Comparison of ENCODE assay signal across 31 cellular contexts in genomic region chr5:123391009-123391408, GRCh38.
"Had no signal": no experiment of that assay in that cellular context is flagged by ENCODE, and none has a peak within 500 bp of the region (broad histone marks: within the 10 kb centered on the region; RNA-seq: fewer than 3 reads in every experiment).

No MANE protein-coding gene starts in this region.

- H3K27me3 Mint-ChIP-seq: activated CD4-positive, alpha-beta memory T cell treated with anti-CD3 and anti-CD28 coated beads for 36 hours; activated CD4-positive, alpha-beta T cell treated with anti-CD3 and anti-CD28 coated beads for 36 hours; activated CD4-positive, alpha-beta T cell treated with anti-CD3 and anti-CD28 coated beads, Interleukin-2, amount 10 ng/mL, durations not matched to agents 24 days and 14 days; activated CD8-positive, alpha-beta memory T cell treated with anti-CD3 and anti-CD28 coated beads, Interleukin-2, amount 10 ng/mL, durations not matched to agents 7 days and 5 days; activated naive CD4-positive, alpha-beta T cell treated with anti-CD3 and anti-CD28 coated beads, Interleukin-2, amount 10 ng/mL, durations not matched to agents 7 days and 5 days; activated T-cell treated with anti-CD3 and anti-CD28 coated beads, Interleukin-2, amount 50 U/mL, for 24 hours; effector memory CD8-positive, alpha-beta T cell had no signal

- H3K9me3 ChIP-seq: adrenal gland, body of pancreas, esophagus muscularis mucosa, gastrocnemius medialis, heart left ventricle had no signal

- H3K4me1 ChIP-seq: adrenal gland, body of pancreas, esophagus muscularis mucosa, foreskin keratinocyte, gastrocnemius medialis, heart left ventricle had no signal

- H3K36me3 Mint-ChIP-seq: activated naive CD4-positive, alpha-beta T cell treated with anti-CD3 and anti-CD28 coated beads, Interleukin-2, amount 50 U/mL, for 72 hours had no signal

- H3K9me3 Mint-ChIP-seq: activated CD4-positive, alpha-beta memory T cell treated with anti-CD3 and anti-CD28 coated beads for 36 hours; activated CD4-positive, alpha-beta T cell treated with anti-CD3 and anti-CD28 coated beads, Interleukin-2, amount 10 ng/mL, durations not matched to agents 24 days and 14 days; activated naive CD4-positive, alpha-beta T cell treated with anti-CD3 and anti-CD28 coated beads, Interleukin-2, amount 10 ng/mL, durations not matched to agents 7 days and 5 days; activated naive CD4-positive, alpha-beta T cell treated with anti-CD3 and anti-CD28 coated beads, Interleukin-2, amount 50 U/mL, for 72 hours; activated T-cell treated with anti-CD3 and anti-CD28 coated beads, Interleukin-2, amount 50 U/mL, for 24 hours; activated T-cell treated with anti-CD3 and anti-CD28 coated beads, Interleukin-2, amount 50 U/mL, for 72 hours; effector memory CD8-positive, alpha-beta T cell had no signal

- ATAC-seq: activated CD4-positive, alpha-beta T cell treated with anti-CD3 and anti-CD28 coated beads for 36 hours; activated CD8-positive, alpha-beta memory T cell treated with anti-CD3 and anti-CD28 coated beads, Interleukin-2, amount 10 ng/mL, durations not matched to agents 7 days and 5 days; activated CD8-positive, alpha-beta T cell treated with anti-CD3 and anti-CD28 coated beads, Interleukin-2, amount 10 ng/mL, durations not matched to agents 7 days and 5 days; activated naive CD4-positive, alpha-beta T cell treated with anti-CD3 and anti-CD28 coated beads, Interleukin-2, amount 50 U/mL, for 72 hours; activated T-cell treated with anti-CD3 and anti-CD28 coated beads, Interleukin-2, amount 50 U/mL, for 72 hours; body of pancreas; effector memory CD8-positive, alpha-beta T cell; foreskin keratinocyte; gastrocnemius medialis; heart left ventricle had no signal

- DNase-seq: activated CD4-positive, alpha-beta memory T cell treated with anti-CD3 and anti-CD28 coated beads for 36 hours; activated CD4-positive, alpha-beta T cell treated with anti-CD3 and anti-CD28 coated beads for 36 hours; activated CD4-positive, alpha-beta T cell treated with anti-CD3 and anti-CD28 coated beads, Interleukin-2, amount 10 ng/mL, durations not matched to agents 24 days and 14 days; activated CD4-positive, CD25-positive, alpha-beta regulatory T cell; activated CD4-positive, CD25-positive, alpha-beta regulatory T cell treated with anti-CD3 and anti-CD28 coated beads, Interleukin-2, amount 50 U/mL, for 72 hours; activated CD8-positive, alpha-beta memory T cell treated with anti-CD3 and anti-CD28 coated beads, Interleukin-2, amount 10 ng/mL, durations not matched to agents 7 days and 5 days; activated CD8-positive, alpha-beta memory T cell treated with anti-CD3 and anti-CD28 coated beads, Interleukin-2, amount 50 U/mL, for 4 hours; activated CD8-positive, alpha-beta T cell treated with anti-CD3 and anti-CD28 coated beads, Interleukin-2, amount 10 ng/mL, durations not matched to agents 7 days and 5 days; activated gamma-delta T cell; activated naive CD4-positive, alpha-beta T cell; activated naive CD4-positive, alpha-beta T cell treated with anti-CD3 and anti-CD28 coated beads, Interleukin-2, amount 10 ng/mL, durations not matched to agents 7 days and 5 days; activated T-cell treated with anti-CD3 and anti-CD28 coated beads for 4 hours; activated T-cell treated with anti-CD3 and anti-CD28 coated beads, Interleukin-2, amount 50 U/mL, for 24 hours; activated T-cell treated with anti-CD3 and anti-CD28 coated beads, Interleukin-2, amount 50 U/mL, for 72 hours; adrenal gland; amygdala; aorta; body of pancreas; caudate nucleus; cortex of kidney; dermis blood vessel endothelial cell; effector CD4-positive, alpha-beta T cell; effector memory CD8-positive, alpha-beta T cell; erythroblast; foreskin keratinocyte; gastrocnemius medialis; glutamatergic neuron; heart left ventricle; T-helper 2 cell had no signal

- H3K27me3 ChIP-seq: adrenal gland, body of pancreas, esophagus muscularis mucosa, foreskin keratinocyte, gastrocnemius medialis, heart left ventricle had no signal

- H3K4me3 Mint-ChIP-seq: activated CD4-positive, alpha-beta memory T cell treated with anti-CD3 and anti-CD28 coated beads for 36 hours; activated CD4-positive, alpha-beta T cell treated with anti-CD3 and anti-CD28 coated beads for 36 hours; activated CD4-positive, alpha-beta T cell treated with anti-CD3 and anti-CD28 coated beads, Interleukin-2, amount 10 ng/mL, durations not matched to agents 24 days and 14 days; activated CD8-positive, alpha-beta memory T cell treated with anti-CD3 and anti-CD28 coated beads, Interleukin-2, amount 10 ng/mL, durations not matched to agents 7 days and 5 days; activated CD8-positive, alpha-beta T cell treated with anti-CD3 and anti-CD28 coated beads, Interleukin-2, amount 10 ng/mL, durations not matched to agents 7 days and 5 days; activated naive CD4-positive, alpha-beta T cell treated with anti-CD3 and anti-CD28 coated beads, Interleukin-2, amount 10 ng/mL, durations not matched to agents 7 days and 5 days; activated T-cell treated with anti-CD3 and anti-CD28 coated beads, Interleukin-2, amount 50 U/mL, for 24 hours; activated T-cell treated with anti-CD3 and anti-CD28 coated beads, Interleukin-2, amount 50 U/mL, for 72 hours; effector memory CD8-positive, alpha-beta T cell had no signal

- H3K4me1 Mint-ChIP-seq: activated CD4-positive, alpha-beta T cell treated with anti-CD3 and anti-CD28 coated beads for 36 hours; activated CD4-positive, alpha-beta T cell treated with anti-CD3 and anti-CD28 coated beads, Interleukin-2, amount 10 ng/mL, durations not matched to agents 24 days and 14 days; activated CD8-positive, alpha-beta memory T cell treated with anti-CD3 and anti-CD28 coated beads, Interleukin-2, amount 10 ng/mL, durations not matched to agents 7 days and 5 days; activated naive CD4-positive, alpha-beta T cell treated with anti-CD3 and anti-CD28 coated beads, Interleukin-2, amount 10 ng/mL, durations not matched to agents 7 days and 5 days had no signal

- H3K27ac Mint-ChIP-seq: activated CD4-positive, alpha-beta memory T cell treated with anti-CD3 and anti-CD28 coated beads for 36 hours; activated CD4-positive, alpha-beta T cell treated with anti-CD3 and anti-CD28 coated beads for 36 hours; activated CD4-positive, alpha-beta T cell treated with anti-CD3 and anti-CD28 coated beads, Interleukin-2, amount 10 ng/mL, durations not matched to agents 24 days and 14 days; activated CD8-positive, alpha-beta memory T cell treated with anti-CD3 and anti-CD28 coated beads, Interleukin-2, amount 10 ng/mL, durations not matched to agents 7 days and 5 days; activated CD8-positive, alpha-beta T cell treated with anti-CD3 and anti-CD28 coated beads, Interleukin-2, amount 10 ng/mL, durations not matched to agents 7 days and 5 days; activated naive CD4-positive, alpha-beta T cell treated with anti-CD3 and anti-CD28 coated beads, Interleukin-2, amount 10 ng/mL, durations not matched to agents 7 days and 5 days; activated naive CD4-positive, alpha-beta T cell treated with anti-CD3 and anti-CD28 coated beads, Interleukin-2, amount 50 U/mL, for 72 hours; activated T-cell treated with anti-CD3 and anti-CD28 coated beads, Interleukin-2, amount 50 U/mL, for 24 hours; activated T-cell treated with anti-CD3 and anti-CD28 coated beads, Interleukin-2, amount 50 U/mL, for 72 hours; effector memory CD8-positive, alpha-beta T cell had no signal

- H3K27ac ChIP-seq: adrenal gland, body of pancreas, esophagus muscularis mucosa, foreskin keratinocyte, gastrocnemius medialis, heart left ventricle had no signal

- H3K4me3 ChIP-seq: adrenal gland, body of pancreas, esophagus muscularis mucosa, gastrocnemius medialis, heart left ventricle had no signal
